In genomic region chr11:69705246-69705856, GRCh38 we compare ENCODE assay signal across 15 cellular contexts. TPM values are rescaled to one million over a fixed set of nuclear protein-coding genes. Genes with fewer than 3 reads are reported as not detected.
DNase-seq lines count a peak whose midpoint lies in the region.
"Had no signal": no experiment of that assay in that cellular context is flagged by ENCODE, and none has a peak within 500 bp of the region (broad histone marks: within the 10 kb centered on the region; RNA-seq: fewer than 3 reads in every experiment).

No MANE protein-coding gene starts in this region.

- no peaks in the 10 kb centered on the region for H3K9me3 ChIP-seq in iPS-15b (ENCODE audit: control insufficient read depth, insufficient read depth, low read length)
- H3K9me3 ChIP-seq: esophagus muscularis mucosa, upper lobe of right lung had no signal

- no peaks in the 10 kb centered on the region for H3K9me3 Mint-ChIP-seq in activated naive CD8-positive, alpha-beta T cell (ENCODE audit: low read depth)
- H3K9me3 Mint-ChIP-seq in activated naive CD8-positive, alpha-beta T cell treated with anti-CD3 and anti-CD28 coated beads for 36 hours, result no peaks in the 10 kb centered on the region
- H3K9me3 Mint-ChIP-seq: dendritic cell treated with granulocyte-macrophage colony-stimulating factor and Interleukin-4, amounts not matched to agents 40 ng/mL and 50 ng/mL, for 4 days had no signal

- H3K4me1 ChIP-seq in iPS-15b (ENCODE audit: control insufficient read depth, insufficient read depth, low read length), result peaks cover 15% of the 10 kb centered on the region

- H3K4me1 Mint-ChIP-seq in activated naive CD8-positive, alpha-beta T cell (ENCODE audit: low read depth), result peaks cover 18% of the 10 kb centered on the region
- peaks cover 7% of the 10 kb centered on the region for H3K4me1 Mint-ChIP-seq in activated naive CD8-positive, alpha-beta T cell treated with anti-CD3 and anti-CD28 coated beads for 36 hours

- H3K4me3 Mint-ChIP-seq in activated naive CD8-positive, alpha-beta T cell, result peak overlapping the region; percentile 34
- no peak overlapping the region for H3K4me3 Mint-ChIP-seq in activated naive CD8-positive, alpha-beta T cell treated with anti-CD3 and anti-CD28 coated beads for 36 hours
- H3K4me3 Mint-ChIP-seq: dendritic cell treated with granulocyte-macrophage colony-stimulating factor and Interleukin-4, amounts not matched to agents 40 ng/mL and 50 ng/mL, for 4 days had no signal

- peaks cover 12% of the 10 kb centered on the region for H3K27me3 Mint-ChIP-seq in activated naive CD8-positive, alpha-beta T cell
- peaks cover 61% of the 10 kb centered on the region for H3K27me3 Mint-ChIP-seq in activated naive CD8-positive, alpha-beta T cell treated with anti-CD3 and anti-CD28 coated beads for 36 hours

- DNase-seq in activated naive CD8-positive, alpha-beta T cell treated with anti-CD3 and anti-CD28 coated beads for 36 hours, result no peak
- DNase-seq in NCI-H2227 treated with DMSO at 0.1 percent for 48 hours (lab: John Stamatoyannopoulos, UW) (peak; percentile 73), T-helper 2 cell (no peak), NCI-H82 (lab: John Stamatoyannopoulos, UW) (no peak), D341Med (ENCODE audit: low spot score) (no peak), SIG-M5 treated with dmso at 0.1 percent for 504 hours (lab: John Stamatoyannopoulos, UW; ENCODE audit: unreplicated experiment) (no peak)
- DNase-seq: activated effector memory CD4-positive, alpha-beta T cell treated with Interleukin-2 at 50 U/mL for 16 hours; HCEC 1CT; kidney; upper lobe of right lung had no signal

- H3K27ac Mint-ChIP-seq in activated naive CD8-positive, alpha-beta T cell, result no peak overlapping the region
- H3K27ac Mint-ChIP-seq in activated naive CD8-positive, alpha-beta T cell treated with anti-CD3 and anti-CD28 coated beads for 36 hours, result no peak overlapping the region
- H3K27ac Mint-ChIP-seq: dendritic cell treated with granulocyte-macrophage colony-stimulating factor and Interleukin-4, amounts not matched to agents 40 ng/mL and 50 ng/mL, for 4 days had no signal

- H3K36me3 Mint-ChIP-seq in activated naive CD8-positive, alpha-beta T cell, result no peaks in the 10 kb centered on the region
- H3K36me3 Mint-ChIP-seq in activated naive CD8-positive, alpha-beta T cell treated with anti-CD3 and anti-CD28 coated beads for 36 hours, result no peaks in the 10 kb centered on the region

- H3K9ac ChIP-seq in iPS-15b (ENCODE audit: low read depth, low read length), result no peak overlapping the region

- no peaks in the 10 kb centered on the region for H3K36me3 ChIP-seq in iPS-15b (ENCODE audit: control insufficient read depth, insufficient read depth, low read length)
- H3K36me3 ChIP-seq: esophagus muscularis mucosa, upper lobe of right lung had no signal

- peak overlapping the region; percentile 49 for H3K4me3 ChIP-seq in iPS-15b (ENCODE audit: low read depth, low read length)
- H3K4me3 ChIP-seq: upper lobe of right lung had no signal

- H3K27me3 ChIP-seq in iPS-15b (ENCODE audit: control insufficient read depth, insufficient read depth, low read length), result peaks cover 28% of the 10 kb centered on the region

RNA-seq across cellular contexts. Expression of gene FGF19, which starts 1.5 kb away (rescaled TPM):
- not detected for total RNA-seq in activated naive CD8-positive, alpha-beta T cell treated with anti-CD3 and anti-CD28 coated beads for 36 hours
- total RNA-seq: activated CD8-positive, alpha-beta memory T cell treated with anti-CD3 and anti-CD28 coated beads for 36 hours; esophagus muscularis mucosa; kidney; upper lobe of right lung had no signal

RNA-seq across cellular contexts. Expression of gene LTO1, which starts 30.2 kb away (rescaled TPM):
- 10 to 100 TPM; 18.7 to 21.8 TPM for total RNA-seq in activated naive CD8-positive, alpha-beta T cell treated with anti-CD3 and anti-CD28 coated beads for 36 hours
